12 cellular contexts compared by ENCODE assay signal in the genomic region with DNA sequence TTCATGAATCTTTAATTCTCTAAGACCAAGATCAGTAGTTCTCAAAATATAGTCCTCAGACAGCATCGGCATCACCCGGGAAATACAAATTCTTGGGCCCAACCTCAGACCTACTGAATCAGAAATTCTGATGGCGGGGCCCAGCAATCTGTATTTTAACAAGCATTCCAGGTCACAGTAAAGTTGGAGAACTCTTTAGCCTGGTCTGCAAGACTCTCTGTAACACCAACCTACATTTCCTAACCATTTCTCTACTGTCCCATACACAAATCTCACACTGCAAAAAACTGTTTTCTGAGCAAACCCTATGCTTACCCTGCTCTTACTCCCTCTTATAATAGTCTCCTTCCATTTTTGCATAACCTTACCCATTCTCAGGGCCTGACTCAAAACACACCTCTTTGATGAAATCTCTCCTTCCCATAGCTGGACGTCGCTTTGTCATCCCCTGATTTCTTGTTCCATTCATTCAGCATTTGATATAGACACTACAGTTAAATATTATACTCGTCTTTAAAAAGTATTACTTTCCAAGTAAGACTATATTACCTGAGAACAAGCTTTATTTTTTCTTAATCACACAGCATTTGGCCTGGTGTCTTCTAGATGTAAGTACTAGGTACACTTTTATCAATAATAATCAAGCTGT.
A peak's percentile ranks its signal among the peaks of the same experiment; 100 is the strongest.
DNase-seq lines count a peak whose midpoint lies in the region; ATAC-seq lines count a peak whose summit lies in the region.
"Had no signal": no experiment of that assay in that cellular context is flagged by ENCODE, and none has a peak within 500 bp of the region (broad histone marks: within the 10 kb centered on the region; RNA-seq: fewer than 3 reads in every experiment).

No MANE protein-coding gene starts in this region.

- peak; percentile 73 to 82 for ATAC-seq in activated naive CD4-positive, alpha-beta T cell treated with anti-CD3 and anti-CD28 coated beads, Interleukin-2, amount 50 U/mL, for 72 hours
- ATAC-seq in GM21526 (IDR thresholded peaks at IDR 0.05; ENCODE audit: low FRiP score, unreplicated experiment) = peak; percentile 49
- peak; percentile 47 for ATAC-seq in HG03175 (IDR thresholded peaks at IDR 0.05; ENCODE audit: unreplicated experiment)
- ATAC-seq in stimulated activated effector memory CD8-positive, alpha-beta T cell treated with anti-CD3 and anti-CD28 coated beads, Interleukin-12 subunit alpha, Interleukin-12 subunit beta, amount 100 ng/mL, for 72 hours = peak; percentile 95

- peak overlapping the region; percentile 28 for H3K4me3 Mint-ChIP-seq in stimulated activated effector memory CD8-positive, alpha-beta T cell treated with anti-CD3 and anti-CD28 coated beads, Interleukin-12 subunit alpha, Interleukin-12 subunit beta, amount 100 ng/mL, for 72 hours

- H3K36me3 Mint-ChIP-seq in activated naive CD4-positive, alpha-beta T cell treated with anti-CD3 and anti-CD28 coated beads, Interleukin-2, amount 50 U/mL, for 72 hours = peaks cover 4 to 14% of the 10 kb centered on the region in 2 donors
- H3K36me3 Mint-ChIP-seq in stimulated activated effector memory CD8-positive, alpha-beta T cell treated with anti-CD3 and anti-CD28 coated beads, Interleukin-12 subunit alpha, Interleukin-12 subunit beta, amount 100 ng/mL, for 72 hours = peaks cover 90% of the 10 kb centered on the region

- H3K9me3 Mint-ChIP-seq in activated naive CD4-positive, alpha-beta T cell treated with anti-CD3 and anti-CD28 coated beads, Interleukin-2, amount 50 U/mL, for 72 hours = no peaks in the 10 kb centered on the region
- H3K9me3 Mint-ChIP-seq in stimulated activated effector memory CD8-positive, alpha-beta T cell treated with anti-CD3 and anti-CD28 coated beads, Interleukin-12 subunit alpha, Interleukin-12 subunit beta, amount 100 ng/mL, for 72 hours = no peaks in the 10 kb centered on the region

- H3K27ac Mint-ChIP-seq in activated naive CD4-positive, alpha-beta T cell treated with anti-CD3 and anti-CD28 coated beads, Interleukin-2, amount 50 U/mL, for 72 hours = peak overlapping the region in 1 of 2 donors; percentile 3
- peak overlapping the region; percentile 3 for H3K27ac Mint-ChIP-seq in stimulated activated effector memory CD8-positive, alpha-beta T cell treated with anti-CD3 and anti-CD28 coated beads, Interleukin-12 subunit alpha, Interleukin-12 subunit beta, amount 100 ng/mL, for 72 hours

- no peak for DNase-seq in activated naive CD4-positive, alpha-beta T cell treated with anti-CD3 and anti-CD28 coated beads, Interleukin-2, amount 50 U/mL, for 72 hours (ENCODE audit: low spot score in 2 of 2)
- no peak for DNase-seq in activated naive CD4-positive, alpha-beta T cell treated with anti-CD3 and anti-CD28 coated beads, Interleukin-2, amount 50 U/mL, for 16 hours
- DNase-seq in stimulated activated effector memory CD8-positive, alpha-beta T cell treated with anti-CD3 and anti-CD28 coated beads, Interleukin-12 subunit alpha, Interleukin-12 subunit beta, amount 100 ng/mL, for 72 hours (ENCODE audit: low spot score in 2 of 2) = no peak
- DNase-seq in foreskin melanocyte (no peak), RPMI8226 (no peak)
- DNase-seq in activated CD4-positive, CD25-positive, alpha-beta regulatory T cell treated with anti-CD3 and anti-CD28 coated beads, Interleukin-2, amount 50 U/mL, for 72 hours = no peak
- DNase-seq: activated CD4-positive, alpha-beta T cell treated with anti-CD3 and anti-CD28 coated beads for 4 hours; GF-D8; islet precursor cell; NCI-H187 had no signal

- H3K4me1 Mint-ChIP-seq in stimulated activated effector memory CD8-positive, alpha-beta T cell treated with anti-CD3 and anti-CD28 coated beads, Interleukin-12 subunit alpha, Interleukin-12 subunit beta, amount 100 ng/mL, for 72 hours = peaks cover 32% of the 10 kb centered on the region
